15 cellular contexts compared by ENCODE assay signal in the genomic region with DNA sequence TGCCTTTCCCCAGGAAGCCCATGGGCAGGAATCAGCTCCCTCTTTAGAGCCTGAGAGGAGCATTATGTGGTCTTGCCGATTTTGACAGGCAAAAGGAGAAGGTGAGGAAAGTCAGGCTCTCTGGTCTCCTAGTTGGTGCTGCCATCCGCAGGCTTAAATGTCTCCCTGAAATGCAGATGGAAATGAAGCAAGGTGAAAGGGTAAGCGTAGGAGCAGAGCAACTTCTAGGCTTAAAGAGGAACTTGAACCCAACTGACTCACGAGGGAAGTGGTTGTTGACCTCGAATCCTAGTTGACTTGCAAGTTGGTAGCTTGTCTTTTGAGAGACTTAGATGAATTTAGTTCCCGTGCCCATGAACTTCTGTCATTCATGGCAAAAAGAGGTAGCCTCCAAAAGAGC.
DNase-seq lines count a peak whose midpoint lies in the region; ATAC-seq and TF ChIP-seq lines count a peak whose summit lies in the region.
"Had no signal": no experiment of that assay in that cellular context is flagged by ENCODE, and none has a peak within 500 bp of the region (broad histone marks: within the 10 kb centered on the region; RNA-seq: fewer than 3 reads in every experiment).

No MANE protein-coding gene starts in this region.

- H3K18ac ChIP-seq in IMR-90 (ENCODE audit: low read depth, low read length): no peak overlapping the region

- H4K20me1 ChIP-seq in IMR-90 (ENCODE audit: insufficient read depth, low read length): no peaks in the 10 kb centered on the region

- H3K27me3 ChIP-seq in A673 (replicated peaks; ENCODE audit: insufficient read depth, low read depth, low read length, poor library complexity) (no peaks in the 10 kb centered on the region), IMR-90 (ENCODE audit: control insufficient read depth, insufficient read depth, low read length) (no peaks in the 10 kb centered on the region), foreskin keratinocyte (no peaks in the 10 kb centered on the region)
- H3K27me3 ChIP-seq: gastrocnemius medialis, thyroid gland had no signal

- ATAC-seq in IMR-90 (ENCODE audit: low read depth) (no peak), foreskin keratinocyte (no peak)
- no peak for ATAC-seq in activated T-cell treated with anti-CD3 and anti-CD28 coated beads, Interleukin-2, amount 50 U/mL, for 72 hours (replicated peaks in 1 of 2)
- no peak for ATAC-seq in activated CD4-positive, alpha-beta T cell treated with anti-CD3 and anti-CD28 coated beads for 36 hours
- ATAC-seq: effector memory CD8-positive, alpha-beta T cell; gastrocnemius medialis; T-cell had no signal

- no peak overlapping the region for H3K27ac Mint-ChIP-seq in activated T-cell treated with anti-CD3 and anti-CD28 coated beads, Interleukin-2, amount 50 U/mL, for 72 hours
- H3K27ac Mint-ChIP-seq in activated CD4-positive, alpha-beta T cell treated with anti-CD3 and anti-CD28 coated beads for 36 hours: no peak overlapping the region
- H3K27ac Mint-ChIP-seq: effector memory CD8-positive, alpha-beta T cell had no signal

- no TSS peak for BruUV-seq in A673 (replicated peaks; lab: Mats Ljungman, UMichigan)
- no TSS peak for BruUV-seq in IMR-90 (replicated peaks; lab: Mats Ljungman, UMichigan)

- H3K79me1 ChIP-seq in IMR-90 (ENCODE audit: low read depth in 1 of 2, low read length in 2 of 2): peaks cover 0 to 5% of the 10 kb centered on the region in 2 experiments; a peak in 1 of 4 replicates

- H4K5ac ChIP-seq in IMR-90 (ENCODE audit: low read depth, low read length): no peak overlapping the region

- H2BK20ac ChIP-seq in IMR-90 (ENCODE audit: low read depth, low read length): peak overlapping the region; percentile 8; the same call in 1 of the 2 replicates

- H3K36me3 ChIP-seq in A673 (ENCODE audit: insufficient read depth, low read length, poor library complexity, severe bottlenecking) (no peaks in the 10 kb centered on the region), IMR-90 (ENCODE audit: control insufficient read depth, insufficient read depth, low read length) (no peaks in the 10 kb centered on the region)
- H3K36me3 ChIP-seq: gastrocnemius medialis, thyroid gland had no signal

- intact Hi-C loops in A673 (cut with micrococcal nuclease; ENCODE audit: unreplicated experiment): no loop called here
- intact Hi-C loops in IMR-90 (cut with micrococcal nuclease): no loop called here
- intact Hi-C loops in activated CD4-positive, alpha-beta T cell treated with anti-CD3 and anti-CD28 coated beads for 36 hours (cut with DNase I, micrococcal nuclease): loop anchor here in 1 of 2 experiments (10.0 kb wide), 2 partner anchors 789 to 869 kb away; a partner anchor contains a TSS

- no peak overlapping the region for H3K4me3 Mint-ChIP-seq in activated T-cell treated with anti-CD3 and anti-CD28 coated beads, Interleukin-2, amount 50 U/mL, for 72 hours
- no peak overlapping the region for H3K4me3 Mint-ChIP-seq in activated CD4-positive, alpha-beta T cell treated with anti-CD3 and anti-CD28 coated beads for 36 hours
- H3K4me3 Mint-ChIP-seq: activated CD4-positive, alpha-beta T cell treated with anti-CD3 and anti-CD28 coated beads, Interleukin-2, amount 10 ng/mL, durations not matched to agents 24 days and 14 days; effector memory CD8-positive, alpha-beta T cell; T-cell had no signal

- H3K9me3 ChIP-seq in A673 (ENCODE audit: low read depth, low read length, poor library complexity, severe bottlenecking) (peaks cover 4% of the 10 kb centered on the region), IMR-90 (ENCODE audit: control insufficient read depth, insufficient read depth, low read length) (no peaks in the 10 kb centered on the region; the same call in 1 of the 2 replicates)
- H3K9me3 ChIP-seq: gastrocnemius medialis, thyroid gland had no signal

- peak overlapping the region; percentile 29 for H2AK5ac ChIP-seq in IMR-90 (ENCODE audit: low read depth, low read length)

- peaks cover 10% of the 10 kb centered on the region for H3K9me1 ChIP-seq in IMR-90 (ENCODE audit: insufficient read depth, low read length)

- H2BK120ac ChIP-seq in IMR-90 (ENCODE audit: low read depth, low read length): peak overlapping the region; percentile 20; the same call in 1 of the 2 replicates

- peaks cover 62% of the 10 kb centered on the region for H3K4me1 Mint-ChIP-seq in activated T-cell treated with anti-CD3 and anti-CD28 coated beads, Interleukin-2, amount 50 U/mL, for 72 hours (ENCODE audit: low read depth)
- peaks cover 56% of the 10 kb centered on the region for H3K4me1 Mint-ChIP-seq in activated CD4-positive, alpha-beta T cell treated with anti-CD3 and anti-CD28 coated beads for 36 hours

- CTCF ChIA-PET in A673 (lab: Charles Lee) (no interaction called here), IMR-90 (lab: Yijun Ruan, JAX) (no interaction called here)
- CTCF ChIA-PET in activated CD4-positive, alpha-beta T cell treated with anti-CD3 and anti-CD28 coated beads for 36 hours (lab: Charles Lee): interaction anchor here (0.6 to 1.5 kb wide), 5 partner anchors 9 to 527 kb away, joined by 3 to 4 read pairs (median 3); no protein-coding TSS in a partner anchor

- in situ Hi-C loops in IMR-90 (cut with MboI; ENCODE audit: low sequenced_read_pairs): no loop called here
- in situ Hi-C loops in SK-MEL-5 (cut with HindIII; ENCODE audit: low pct_unique_long_range_greater_than_20kb, low sequenced_read_pairs): no loop called here

- no peak overlapping the region for H2BK5ac ChIP-seq in IMR-90 (ENCODE audit: low read depth, low read length, poor library complexity, severe bottlenecking)

- no peak overlapping the region for H3K9ac ChIP-seq in IMR-90 (ENCODE audit: low read depth, low read length)

- no peak for TF ChIP-seq POLR2A in IMR-90 (IDR thresholded peaks at IDR 0.05; ENCODE audit: low read depth, low read length)

- DNase-seq in A673 (ENCODE audit: low spot score): no peak
- DNase-seq in IMR-90: no peak
- DNase-seq in SK-MEL-5 (ENCODE audit: low read depth, low spot score): peak; percentile 22
- DNase-seq in foreskin keratinocyte: no peak
- no peak for DNase-seq in activated T-cell treated with anti-CD3 and anti-CD28 coated beads, Interleukin-2, amount 50 U/mL, for 72 hours
- DNase-seq in cerebellum (ENCODE audit: low spot score): no peak
- no peak for DNase-seq in activated CD4-positive, alpha-beta T cell treated with anti-CD3 and anti-CD28 coated beads for 36 hours
- no peak for DNase-seq in activated CD4-positive, alpha-beta T cell treated with anti-CD3 and anti-CD28 coated beads, Interleukin-2, amount 50 U/mL, for 4 hours
- DNase-seq: activated CD4-positive, alpha-beta T cell treated with anti-CD3 and anti-CD28 coated beads, Interleukin-2, amount 10 ng/mL, durations not matched to agents 24 days and 14 days; effector memory CD8-positive, alpha-beta T cell; gastrocnemius medialis; kidney glomerular epithelial cell; NCI-H2171; T-cell; thyroid gland had no signal

- H3K56ac ChIP-seq in IMR-90 (ENCODE audit: extremely low read depth, insufficient read depth, low read length): no peak overlapping the region

- no peak overlapping the region for H3K23ac ChIP-seq in IMR-90 (ENCODE audit: low read depth, low read length)

- 0 out of 2 replicates have a peak, but pooled peaks have one; percentile 12 for TF ChIP-seq CTCF in A673 (conservative IDR thresholded peaks at IDR 0.05; ENCODE audit: low read depth, low read length)
- no peak for TF ChIP-seq CTCF in IMR-90 (conservative IDR thresholded peaks at IDR 0.05; ENCODE audit: low read depth, low read length)
- peak; percentile 40 for TF ChIP-seq CTCF in foreskin keratinocyte (conservative IDR thresholded peaks at IDR 0.05)

- peaks cover 8 to 22% of the 10 kb centered on the region in 2 donors for H3K36me3 Mint-ChIP-seq in activated T-cell treated with anti-CD3 and anti-CD28 coated beads, Interleukin-2, amount 50 U/mL, for 72 hours (ENCODE audit: insufficient read depth in 2 of 2)
- H3K36me3 Mint-ChIP-seq in activated CD4-positive, alpha-beta T cell treated with anti-CD3 and anti-CD28 coated beads for 36 hours (ENCODE audit: low read depth): peaks cover 15% of the 10 kb centered on the region
- H3K36me3 Mint-ChIP-seq: T-cell had no signal

- WGBS in IMR-90 (ENCODE audit: extremely low coverage in 2 of 2, insufficient read length in 1 of 2), 2 experiments: 92% methylated on average over 3 of the region's 6 CpGs; no CpG with 5 or more reads in 1 of the 2 experiments

- H3K4me1 ChIP-seq in A673 (ENCODE audit: insufficient read depth, low read length, poor library complexity, severe bottlenecking): peaks cover 20% of the 10 kb centered on the region
- peaks cover 12% of the 10 kb centered on the region for H3K4me1 ChIP-seq in IMR-90 (ENCODE audit: control insufficient read depth, insufficient read depth, low read length)
- peaks cover 31% of the 10 kb centered on the region for H3K4me1 ChIP-seq in foreskin keratinocyte

- no peak for TF ChIP-seq RAD21 in IMR-90 (IDR thresholded peaks at IDR 0.05; ENCODE audit: low read length)

- H4K8ac ChIP-seq in IMR-90 (ENCODE audit: low read depth in 2 of 2, low read length in 2 of 2): no peak overlapping the region

- H3K4ac ChIP-seq in IMR-90 (ENCODE audit: low read depth, low read length): no peak overlapping the region

- no peak overlapping the region for H3K4me2 ChIP-seq in IMR-90 (ENCODE audit: low read depth, low read length)

- peak overlapping the region; percentile 60 for H3K27ac ChIP-seq in A673 (ENCODE audit: low read depth, low read length, poor library complexity, severe bottlenecking)
- H3K27ac ChIP-seq in IMR-90 (ENCODE audit: insufficient read depth, low read length): no peak overlapping the region
- H3K27ac ChIP-seq in foreskin keratinocyte: no peak overlapping the region
- H3K27ac ChIP-seq: gastrocnemius medialis, thyroid gland had no signal

- peaks cover 8% of the 10 kb centered on the region in 2 donors for H3K9me3 Mint-ChIP-seq in activated T-cell treated with anti-CD3 and anti-CD28 coated beads, Interleukin-2, amount 50 U/mL, for 72 hours
- H3K9me3 Mint-ChIP-seq in activated CD4-positive, alpha-beta T cell treated with anti-CD3 and anti-CD28 coated beads for 36 hours (ENCODE audit: low read depth): peaks cover 17% of the 10 kb centered on the region
- H3K9me3 Mint-ChIP-seq: effector memory CD8-positive, alpha-beta T cell had no signal

- no peak overlapping the region for H2AK9ac ChIP-seq in IMR-90 (replicated peaks; ENCODE audit: low read depth, low read length, poor library complexity)

- no peaks in the 10 kb centered on the region for H3K27me3 Mint-ChIP-seq in activated T-cell treated with anti-CD3 and anti-CD28 coated beads, Interleukin-2, amount 50 U/mL, for 72 hours (ENCODE audit: low read depth)
- H3K27me3 Mint-ChIP-seq in activated CD4-positive, alpha-beta T cell treated with anti-CD3 and anti-CD28 coated beads for 36 hours: no peaks in the 10 kb centered on the region
- H3K27me3 Mint-ChIP-seq: effector memory CD8-positive, alpha-beta T cell; T-cell had no signal

- POLR2A ChIA-PET in A673 (lab: Charles Lee; ENCODE audit: low non-redundant PET) (no interaction called here), IMR-90 (lab: Charles Lee; ENCODE audit: unreplicated experiment) (no interaction called here)
- POLR2A ChIA-PET in activated CD4-positive, alpha-beta T cell treated with anti-CD3 and anti-CD28 coated beads for 36 hours (lab: Charles Lee): no interaction called here

- H2AFZ ChIP-seq in IMR-90 (replicated peaks; ENCODE audit: low read length, poor library complexity): no peak overlapping the region

- no peak overlapping the region for H3K14ac ChIP-seq in IMR-90 (replicated peaks; ENCODE audit: low read depth, low read length)

- dilution Hi-C loops in IMR-90 (cut with HindIII; ENCODE audit: low sequenced_read_pairs, unreplicated experiment): no loop called here

- H4K91ac ChIP-seq in IMR-90 (ENCODE audit: insufficient read depth, low read depth, low read length): no peak overlapping the region

- H3K4me3 ChIP-seq in A673 (ENCODE audit: low read depth, low read length, poor library complexity, severe bottlenecking) (no peak overlapping the region), IMR-90 (ENCODE audit: insufficient read depth, low read depth, low read length) (no peak overlapping the region)
- H3K4me3 ChIP-seq: gastrocnemius medialis, thyroid gland had no signal

- H2BK15ac ChIP-seq in IMR-90 (ENCODE audit: low read depth, low read length): no peak overlapping the region
